Comparison of ENCODE assay signal across 2 cellular contexts in genomic region chr10:81348003-81348402, GRCh38.
TF ChIP-seq lines count a peak whose summit lies in the region.

No MANE protein-coding gene starts in this region.

TF ChIP-seq in liver, 16 proteins besides CTCF, POLR2A, EP300 and RAD21 (continued from another document):
- no peak for TF ChIP-seq FOXA2 (IDR thresholded peaks at IDR 0.05)
- no peak for TF ChIP-seq MAX (IDR thresholded peaks at IDR 0.05)
- no peak for TF ChIP-seq REST (IDR thresholded peaks at IDR 0.05)
- TF ChIP-seq RXRA (IDR thresholded peaks at IDR 0.05) = no peak
- TF ChIP-seq GABPA (IDR thresholded peaks at IDR 0.05 in 1 of 2, conservative IDR thresholded peaks at IDR 0.05 in 1 of 2) = no peak
- no peak for TF ChIP-seq HNF4G (IDR thresholded peaks at IDR 0.05)
- no peak for TF ChIP-seq FOXA1 (IDR thresholded peaks at IDR 0.05)
- no peak for TF ChIP-seq TAF1 (conservative IDR thresholded peaks at IDR 0.05)
- TF ChIP-seq NR2F2 (IDR thresholded peaks at IDR 0.05) = no peak

TF ChIP-seq in HepG2, 621 proteins besides CTCF, POLR2A, EP300 and RAD21 (continued from another document):
- TF ChIP-seq, protein P1, sequence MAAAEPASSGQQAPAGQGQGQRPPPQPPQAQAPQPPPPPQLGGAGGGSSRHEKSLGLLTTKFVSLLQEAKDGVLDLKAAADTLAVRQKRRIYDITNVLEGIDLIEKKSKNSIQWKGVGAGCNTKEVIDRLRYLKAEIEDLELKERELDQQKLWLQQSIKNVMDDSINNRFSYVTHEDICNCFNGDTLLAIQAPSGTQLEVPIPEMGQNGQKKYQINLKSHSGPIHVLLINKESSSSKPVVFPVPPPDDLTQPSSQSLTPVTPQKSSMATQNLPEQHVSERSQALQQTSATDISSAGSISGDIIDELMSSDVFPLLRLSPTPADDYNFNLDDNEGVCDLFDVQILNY (CRISPR knock-in tag; conservative IDR thresholded peaks at IDR 0.05) = no peak
- TF ChIP-seq, protein P2, sequence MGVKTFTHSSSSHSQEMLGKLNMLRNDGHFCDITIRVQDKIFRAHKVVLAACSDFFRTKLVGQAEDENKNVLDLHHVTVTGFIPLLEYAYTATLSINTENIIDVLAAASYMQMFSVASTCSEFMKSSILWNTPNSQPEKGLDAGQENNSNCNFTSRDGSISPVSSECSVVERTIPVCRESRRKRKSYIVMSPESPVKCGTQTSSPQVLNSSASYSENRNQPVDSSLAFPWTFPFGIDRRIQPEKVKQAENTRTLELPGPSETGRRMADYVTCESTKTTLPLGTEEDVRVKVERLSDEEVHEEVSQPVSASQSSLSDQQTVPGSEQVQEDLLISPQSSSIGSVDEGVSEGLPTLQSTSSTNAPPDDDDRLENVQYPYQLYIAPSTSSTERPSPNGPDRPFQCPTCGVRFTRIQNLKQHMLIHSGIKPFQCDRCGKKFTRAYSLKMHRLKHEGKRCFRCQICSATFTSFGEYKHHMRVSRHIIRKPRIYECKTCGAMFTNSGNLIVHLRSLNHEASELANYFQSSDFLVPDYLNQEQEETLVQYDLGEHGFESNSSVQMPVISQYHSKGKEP (CRISPR knock-in tag; IDR thresholded peaks at IDR 0.05) = no peak
- TF ChIP-seq ZNF180 (CRISPR knock-in tag; IDR thresholded peaks at IDR 0.05; ENCODE audit: borderline replicate concordance, low read depth) (no peak), ZNF513 (CRISPR knock-in tag; conservative IDR thresholded peaks at IDR 0.05) (no peak), MAX (IDR thresholded peaks at IDR 0.05) (no peak), AFF4 (CRISPR knock-in tag; IDR thresholded peaks at IDR 0.05) (no peak), MXD3 (CRISPR knock-in tag; IDR thresholded peaks at IDR 0.05) (no peak), ZSCAN21 (CRISPR knock-in tag; IDR thresholded peaks at IDR 0.05; ENCODE audit: borderline replicate concordance) (no peak), SRY (CRISPR knock-in tag; IDR thresholded peaks at IDR 0.05) (no peak)
